18 cellular contexts compared by ENCODE assay signal in the genomic region with DNA sequence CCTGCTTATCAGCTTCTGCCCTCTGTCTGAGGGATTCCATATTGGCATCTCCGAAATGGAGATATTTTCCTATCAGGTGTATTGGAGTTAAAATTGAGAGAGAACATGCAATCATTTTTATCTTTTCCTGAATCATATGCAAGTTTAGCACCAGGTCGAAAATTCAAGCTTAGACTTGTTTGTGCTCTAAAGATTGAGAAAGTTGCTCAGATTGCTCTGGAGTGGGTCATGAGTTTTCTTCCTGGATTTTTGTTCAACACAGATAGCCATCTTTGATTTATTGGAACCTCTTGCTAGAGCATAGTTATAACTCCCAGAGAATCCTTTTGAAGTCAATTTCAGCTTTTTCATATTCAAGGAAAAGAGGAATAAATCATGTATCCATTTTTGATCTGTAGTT.
"Had no signal": no experiment of that assay in that cellular context is flagged by ENCODE, and none has a peak within 500 bp of the region (broad histone marks: within the 10 kb centered on the region; RNA-seq: fewer than 3 reads in every experiment).

No MANE protein-coding gene starts in this region.

- H3K27ac ChIP-seq: body of pancreas, dorsolateral prefrontal cortex, tibial artery had no signal

- H3K36me3 Mint-ChIP-seq: activated naive CD8-positive, alpha-beta T cell treated with anti-CD3 and anti-CD28 coated beads, Interleukin-2, amount 10 ng/mL, durations not matched to agents 7 days and 5 days; natural killer cell had no signal

- ATAC-seq: activated CD4-positive, CD25-positive, alpha-beta regulatory T cell treated with anti-CD3 and anti-CD28 coated beads, Interleukin-2, amount 50 U/mL, for 24 hours; activated CD8-positive, alpha-beta T cell treated with anti-CD3 and anti-CD28 coated beads, Interleukin-2, amount 10 ng/mL, durations not matched to agents 7 days and 5 days; body of pancreas; left ventricle myocardium superior; natural killer cell; right cardiac atrium; stimulated activated naive CD8-positive, alpha-beta T cell treated with anti-CD3 and anti-CD28 coated beads, Interleukin-15, Interleukin-2, amounts not matched to agents 100 U/mL and 50 U/mL, for 24 hours had no signal

- H3K27me3 ChIP-seq: body of pancreas, dorsolateral prefrontal cortex, tibial artery had no signal

- H3K27ac Mint-ChIP-seq: activated CD4-positive, alpha-beta T cell treated with anti-CD3 and anti-CD28 coated beads, Interleukin-2, amount 10 ng/mL, durations not matched to agents 7 days and 5 days; activated CD8-positive, alpha-beta T cell treated with anti-CD3 and anti-CD28 coated beads, Interleukin-2, amount 10 ng/mL, durations not matched to agents 7 days and 5 days; activated naive CD8-positive, alpha-beta T cell treated with anti-CD3 and anti-CD28 coated beads, Interleukin-2, amount 10 ng/mL, durations not matched to agents 7 days and 5 days; activated T-cell treated with anti-CD3 and anti-CD28 coated beads, Interleukin-2, amount 50 U/mL, for 24 hours; activated T-helper 2 cell treated with anti-CD3 and anti-CD28 coated beads, Interferon-gamma antibody, Interleukin-2, Interleukin-4, amounts not matched to agents 10 μg/mL and 5 μg/mL and 100 μg/mL, durations not matched to agents 14 hours and 24 hours and 36 hours; natural killer cell; T-helper 1 cell treated with Interleukin-12 subunit alpha and Interleukin-12 subunit beta and Interleukin-4 antibody, amounts not matched to agents 30 μg/mL and 1 μg/mL, for 36 hours had no signal

- H3K4me1 Mint-ChIP-seq: activated CD4-positive, alpha-beta T cell treated with anti-CD3 and anti-CD28 coated beads, Interleukin-2, amount 10 ng/mL, durations not matched to agents 7 days and 5 days; activated naive CD8-positive, alpha-beta T cell treated with anti-CD3 and anti-CD28 coated beads, Interleukin-2, amount 10 ng/mL, durations not matched to agents 7 days and 5 days; natural killer cell had no signal

- H3K4me3 Mint-ChIP-seq: activated CD4-positive, alpha-beta T cell treated with anti-CD3 and anti-CD28 coated beads, Interleukin-2, amount 10 ng/mL, durations not matched to agents 7 days and 5 days; activated CD8-positive, alpha-beta T cell treated with anti-CD3 and anti-CD28 coated beads, Interleukin-2, amount 10 ng/mL, durations not matched to agents 7 days and 5 days; activated naive CD8-positive, alpha-beta T cell treated with anti-CD3 and anti-CD28 coated beads, Interleukin-2, amount 10 ng/mL, durations not matched to agents 7 days and 5 days; activated T-cell treated with anti-CD3 and anti-CD28 coated beads, Interleukin-2, amount 50 U/mL, for 24 hours; natural killer cell; T-helper 1 cell treated with Interleukin-12 subunit alpha and Interleukin-12 subunit beta and Interleukin-4 antibody, amounts not matched to agents 30 μg/mL and 1 μg/mL, for 36 hours had no signal

- H3K27me3 Mint-ChIP-seq: activated CD4-positive, alpha-beta T cell treated with anti-CD3 and anti-CD28 coated beads, Interleukin-2, amount 10 ng/mL, durations not matched to agents 7 days and 5 days; activated naive CD8-positive, alpha-beta T cell treated with anti-CD3 and anti-CD28 coated beads, Interleukin-2, amount 10 ng/mL, durations not matched to agents 7 days and 5 days; activated T-cell treated with anti-CD3 and anti-CD28 coated beads, Interleukin-2, amount 50 U/mL, for 24 hours had no signal

- DNase-seq: activated CD4-positive, alpha-beta T cell treated with anti-CD3 and anti-CD28 coated beads, Interleukin-2, amount 10 ng/mL, durations not matched to agents 7 days and 5 days; activated CD8-positive, alpha-beta T cell treated with anti-CD3 and anti-CD28 coated beads, Interleukin-2, amount 10 ng/mL, durations not matched to agents 7 days and 5 days; activated naive CD4-positive, alpha-beta T cell treated with Interleukin-2 at 50 U/mL for 16 hours; activated naive CD8-positive, alpha-beta T cell treated with anti-CD3 and anti-CD28 coated beads, Interleukin-2, amount 10 ng/mL, durations not matched to agents 7 days and 5 days; activated T-cell treated with anti-CD3 and anti-CD28 coated beads, Interleukin-2, amount 50 U/mL, for 24 hours; body of pancreas; central memory CD4-positive, alpha-beta T cell; dorsolateral prefrontal cortex; erythroblast; left ventricle myocardium superior; natural killer cell; right cardiac atrium; stimulated activated naive CD8-positive, alpha-beta T cell treated with anti-CD3 and anti-CD28 coated beads, Interleukin-15, Interleukin-2, amounts not matched to agents 100 U/mL and 50 U/mL, for 24 hours; substantia nigra; tibial artery had no signal

- H3K9me3 Mint-ChIP-seq: activated CD4-positive, alpha-beta T cell treated with anti-CD3 and anti-CD28 coated beads, Interleukin-2, amount 10 ng/mL, durations not matched to agents 7 days and 5 days; activated naive CD8-positive, alpha-beta T cell treated with anti-CD3 and anti-CD28 coated beads, Interleukin-2, amount 10 ng/mL, durations not matched to agents 7 days and 5 days had no signal
